ENCODE assay signal across 2 cellular contexts in genomic region chr10:44358080-44358771, GRCh38.
TF ChIP-seq lines count a peak whose summit lies in the region.

No MANE protein-coding gene starts in this region.

TF ChIP-seq in IMR-90, 13 proteins besides CTCF, POLR2A, EP300 and RAD21:
- TF ChIP-seq ELK1 (IDR thresholded peaks at IDR 0.05; ENCODE audit: borderline replicate concordance, low read depth, low read length) (no peak), FOS (IDR thresholded peaks at IDR 0.05; ENCODE audit: low read depth, low read length) (no peak), MAFK (IDR thresholded peaks at IDR 0.05; ENCODE audit: low read depth, low read length) (no peak), RFX5 (IDR thresholded peaks at IDR 0.05; ENCODE audit: low read depth, low read length) (no peak), SMC3 (IDR thresholded peaks at IDR 0.05; ENCODE audit: low read depth, low read length) (no peak), RCOR1 (IDR thresholded peaks at IDR 0.05; ENCODE audit: insufficient replicate concordance, low read length) (no peak), MAZ (IDR thresholded peaks at IDR 0.05; ENCODE audit: borderline replicate concordance, low read depth, low read length) (no peak), CHD1 (IDR thresholded peaks at IDR 0.05; ENCODE audit: low read depth, low read length) (no peak), MXI1 (IDR thresholded peaks at IDR 0.05; ENCODE audit: borderline replicate concordance, low read depth, low read length) (no peak), BHLHE40 (IDR thresholded peaks at IDR 0.05; ENCODE audit: low read depth, low read length) (no peak), CEBPB (IDR thresholded peaks at IDR 0.05; ENCODE audit: low read depth, low read length) (no peak)
TF ChIP-seq in IMR-90: peak in this region for 0.

TF ChIP-seq in H1, 55 proteins besides CTCF, POLR2A, EP300 and RAD21:
- TF ChIP-seq MAFK (IDR thresholded peaks at IDR 0.05; ENCODE audit: low read depth, low read length) (no peak), CBX5 (IDR thresholded peaks at IDR 0.05; ENCODE audit: low read depth, low read length) (no peak), SP1 (IDR thresholded peaks at IDR 0.05; ENCODE audit: low read depth, low read length) (no peak), BCL11A (IDR thresholded peaks at IDR 0.05; ENCODE audit: low read depth in 2 of 2, low read length in 2 of 2) (no peak), POLR2AphosphoS5 (IDR thresholded peaks at IDR 0.05; ENCODE audit: low read depth, low read length) (no peak), ATF2 (IDR thresholded peaks at IDR 0.05; ENCODE audit: low read length) (no peak), SIN3A (conservative IDR thresholded peaks at IDR 0.05 in 1 of 2, IDR thresholded peaks at IDR 0.05 in 1 of 2; ENCODE audit: low read depth in 1 of 2, low read length in 2 of 2) (no peak), TAF1 (IDR thresholded peaks at IDR 0.05; ENCODE audit: low read depth, low read length) (no peak), CTBP2 (IDR thresholded peaks at IDR 0.05; ENCODE audit: borderline replicate concordance, insufficient read depth, insufficient read length, low read length) (no peak), RBBP5 (IDR thresholded peaks at IDR 0.05; ENCODE audit: borderline replicate concordance, low read depth, low read length) (no peak), TBP (IDR thresholded peaks at IDR 0.05; ENCODE audit: low read depth, low read length) (no peak)
- TF ChIP-seq, protein P1, sequence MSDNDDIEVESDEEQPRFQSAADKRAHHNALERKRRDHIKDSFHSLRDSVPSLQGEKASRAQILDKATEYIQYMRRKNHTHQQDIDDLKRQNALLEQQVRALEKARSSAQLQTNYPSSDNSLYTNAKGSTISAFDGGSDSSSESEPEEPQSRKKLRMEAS (IDR thresholded peaks at IDR 0.05): no peak
